Comparison of ENCODE assay signal across 18 cellular contexts in genomic region chr21:36858320-36858957, GRCh38.
DNase-seq lines count a peak whose midpoint lies in the region; ATAC-seq, FAIRE-seq and TF ChIP-seq lines count a peak whose summit lies in the region.
"Had no signal": no experiment of that assay in that cellular context is flagged by ENCODE, and none has a peak within 500 bp of the region (broad histone marks: within the 10 kb centered on the region; RNA-seq: fewer than 3 reads in every experiment).

No MANE protein-coding gene starts in this region.

- intact Hi-C loops in HepG2 (cut with micrococcal nuclease; ENCODE audit: unreplicated experiment) (loop anchor here (10.0 kb wide), 1 partner anchor 224 kb away; no protein-coding TSS in a partner anchor), left lung (cut with DNase I) (no loop called here)

- no TSS peak for BruUV-seq in HepG2 (replicated peaks; lab: Mats Ljungman, UMichigan)

- CTCF ChIA-PET in HepG2 (lab: Yijun Ruan, JAX; ENCODE audit: low intra/inter-chr PET ratio, low total read pairs): no interaction called here

- H3K36me3 ChIP-seq in RWPE2 (ENCODE audit: low read depth) (no peaks in the 10 kb centered on the region), HepG2 (replicated peaks in 1 of 2; ENCODE audit: control insufficient read depth in 1 of 2, insufficient read depth in 2 of 2, low read length in 2 of 2) (no peaks in the 10 kb centered on the region), left lung (no peaks in the 10 kb centered on the region)

- in situ Hi-C loops in HepG2 (cut with HindIII; ENCODE audit: extremely low pct_ligation_motif_present, low pct_unique_long_range_greater_than_20kb): no loop called here

- H4K20me1 ChIP-seq in HepG2 (ENCODE audit: insufficient read depth, low read length): no peaks in the 10 kb centered on the region

- TF ChIP-seq RAD21 in HepG2 (CRISPR knock-in tag; IDR thresholded peaks at IDR 0.05): no peak

- H3K9me3 ChIP-seq in RWPE2 (ENCODE audit: severe bottlenecking): no peaks in the 10 kb centered on the region
- no peaks in the 10 kb centered on the region for H3K9me3 ChIP-seq in HepG2 (ENCODE audit: low read length)
- H3K9me3 ChIP-seq in left lung: no peaks in the 10 kb centered on the region

- POLR2A ChIA-PET in HepG2 (lab: Yijun Ruan, JAX): interaction anchor here (0.9 kb wide), 1 partner anchor 59 kb away, joined by 3 read pairs; no protein-coding TSS in a partner anchor

- ATAC-seq in RWPE2 (ENCODE audit: low read depth) (no peak), HepG2 (peak; percentile 48), left lung (no peak)
- ATAC-seq: GM12878 had no signal

- TF ChIP-seq POLR2A in HepG2 (IDR thresholded peaks at IDR 0.05; ENCODE audit: insufficient read depth in 1 of 2, low read depth in 2 of 2, low read length in 2 of 2): no peak

- peak; percentile 18 for DNase-seq in AG10803 (ENCODE audit: low read depth)
- peak; percentile 64 for DNase-seq in HCEC 1CT
- DNase-seq in RWPE2 (ENCODE audit: low spot score): no peak
- peak; percentile 80 for DNase-seq in HepG2 (ENCODE audit: low spot score)
- DNase-seq in NCI-H187 treated with DMSO at 0.1 percent for 48 hours (lab: John Stamatoyannopoulos, UW): no peak
- DNase-seq in left lung: no peak
- DNase-seq in kidney tubule cell (ENCODE audit: low spot score): no peak
- DNase-seq in NCI-H2196 treated with DMSO at 0.1 percent for 48 hours (lab: John Stamatoyannopoulos, UW; ENCODE audit: unreplicated experiment): no peak
- DNase-seq: AML-193, DMS79, GDM1, NCI-H1417 treated with DMSO at 0.1 percent for 48 hours, NCI-H2029, NCI-H2171, NCI-H446 treated with DMSO at 0.1 percent for 48 hours, OCI-M1, T-helper 1 cell had no signal

- H3K4me3 ChIP-seq in AG10803 (ENCODE audit: low read length): no peak overlapping the region
- H3K4me3 ChIP-seq in RWPE2 (ENCODE audit: severe bottlenecking): no peak overlapping the region
- peak overlapping the region in 1 of 3 experiments; percentile 9; a peak in 1 of 6 replicates for H3K4me3 ChIP-seq in HepG2 (replicated peaks in 1 of 3; ENCODE audit: insufficient read depth in 1 of 3, low read depth in 2 of 3, low read length in 3 of 3)
- no peak overlapping the region for H3K4me3 ChIP-seq in left lung
- H3K4me3 ChIP-seq: GM12878 had no signal

- H2AFZ ChIP-seq in HepG2 (ENCODE audit: low read length): no peak overlapping the region

- TF ChIP-seq EP300 in HepG2 (IDR thresholded peaks at IDR 0.05; ENCODE audit: low read depth in 2 of 2, low read length in 2 of 2) (peak in 1 of 2 experiments; percentile 80; a peak in 2 of 4 replicates), HepG2 (CRISPR knock-in tag; IDR thresholded peaks at IDR 0.05; ENCODE audit: borderline replicate concordance) (peak; percentile 68; the same call in 1 of the 2 replicates)

- FAIRE-seq in HepG2 (lab: Jason Lieb, UNC): peak; percentile 80
- FAIRE-seq: GM12878 had no signal

- H3K27ac ChIP-seq in RWPE2 (ENCODE audit: poor library complexity, severe bottlenecking) (peak overlapping the region; percentile 99), HepG2 (ENCODE audit: extremely low read length, insufficient read depth, low read length) (peak overlapping the region; percentile 75), left lung (no peak overlapping the region)

- no peaks in the 10 kb centered on the region for H3K79me2 ChIP-seq in HepG2 (ENCODE audit: insufficient read depth, low read length)

- peaks cover 33% of the 10 kb centered on the region for H3K4me1 ChIP-seq in RWPE2 (ENCODE audit: insufficient read depth, poor library complexity, severe bottlenecking)
- peaks cover 76% of the 10 kb centered on the region for H3K4me1 ChIP-seq in HepG2 (ENCODE audit: insufficient read depth, low read length)
- H3K4me1 ChIP-seq in left lung: peaks cover 0 to 13% of the 10 kb centered on the region in 2 donors

- H3K27me3 ChIP-seq in RWPE2 (ENCODE audit: insufficient read depth, poor library complexity, severe bottlenecking) (no peaks in the 10 kb centered on the region), HepG2 (ENCODE audit: control insufficient read depth in 1 of 2, insufficient read depth in 2 of 2, low read length in 2 of 2) (no peaks in the 10 kb centered on the region), left lung (no peaks in the 10 kb centered on the region)

- whole genome bisulfite sequencing in HepG2 (ENCODE audit: low lambda C conversion rate): 5% methylated on average over 5 of the region's 7 CpGs

- peak overlapping the region; percentile 56 for H3K4me2 ChIP-seq in HepG2 (ENCODE audit: low read depth, low read length)

- TF ChIP-seq CTCF in AG10803 (conservative IDR thresholded peaks at IDR 0.05; ENCODE audit: low read length): no peak
- no peak for TF ChIP-seq CTCF in RWPE2 (IDR thresholded peaks at IDR 0.05; ENCODE audit: poor library complexity, severe bottlenecking)
- no peak for TF ChIP-seq CTCF in HepG2 (CRISPR knock-in tag; IDR thresholded peaks at IDR 0.05)
- TF ChIP-seq CTCF in left lung (IDR thresholded peaks at IDR 0.05): no peak

- H3K9ac ChIP-seq in HepG2 (ENCODE audit: insufficient read depth, low read depth, low read length): peak overlapping the region; percentile 34

TF ChIP-seq in HepG2, 621 proteins besides CTCF, POLR2A, EP300 and RAD21 (continues in another document):
- TF ChIP-seq ZNF589 (CRISPR knock-in tag; conservative IDR thresholded peaks at IDR 0.05) (no peak), ZNF292 (CRISPR knock-in tag; IDR thresholded peaks at IDR 0.05; ENCODE audit: borderline replicate concordance, low read depth) (0 out of 2 replicates have a peak, but pooled peaks have one; percentile 37), TMF1 (CRISPR knock-in tag; IDR thresholded peaks at IDR 0.05; ENCODE audit: low read depth) (no peak), MTERF4 (CRISPR knock-in tag; IDR thresholded peaks at IDR 0.05) (0 out of 2 replicates have a peak, but pooled peaks have one; percentile 38), PRDM10 (CRISPR knock-in tag; IDR thresholded peaks at IDR 0.05; ENCODE audit: low read depth) (no peak), ZKSCAN8 (CRISPR knock-in tag; IDR thresholded peaks at IDR 0.05; ENCODE audit: borderline replicate concordance) (0 out of 2 replicates have a peak, but pooled peaks have one; percentile 31), RCOR2 (CRISPR knock-in tag; IDR thresholded peaks at IDR 0.05) (peak; percentile 17; the same call in 1 of the 2 replicates), LCORL (IDR thresholded peaks at IDR 0.05) (no peak), LCORL (CRISPR knock-in tag; IDR thresholded peaks at IDR 0.05) (peak; percentile 63; the same call in 1 of the 2 replicates), ZNF670 (CRISPR knock-in tag; IDR thresholded peaks at IDR 0.05; ENCODE audit: borderline replicate concordance) (no peak), HNRNPH1 (optimal IDR thresholded peaks at IDR 0.05; ENCODE audit: low read depth, low read length) (no peak)

Comparison
In these comparisons a context has a peak if more than half of its experiments do, and no peak if none do; other contexts are left out.
1. DNase-seq: peak in AG10803 (single experiment), HCEC 1CT (single experiment) and HepG2 (single experiment); none in RWPE2 (single experiment), NCI-H187 treated with DMSO at 0.1 percent for 48 hours (single experiment), left lung (0 of 2), kidney tubule cell (single experiment) and NCI-H2196 treated with DMSO at 0.1 percent for 48 hours (single experiment).
2. H3K27ac ChIP-seq: peak in RWPE2 (single experiment) and HepG2 (single experiment); none in left lung (0 of 2).